12 cellular contexts compared by ENCODE assay signal in genomic region chr7:140638311-140638791, GRCh38. TPM values are rescaled to one million over a fixed set of nuclear protein-coding genes. Genes with fewer than 3 reads are reported as not detected.
A peak's percentile ranks its signal among the peaks of the same experiment; 100 is the strongest.
DNase-seq lines count a peak whose midpoint lies in the region; ATAC-seq and TF ChIP-seq lines count a peak whose summit lies in the region.
"Had no signal": no experiment of that assay in that cellular context is flagged by ENCODE, and none has a peak within 500 bp of the region (broad histone marks: within the 10 kb centered on the region; RNA-seq: fewer than 3 reads in every experiment).

No MANE protein-coding gene starts in this region.

- peaks cover 40% of the 10 kb centered on the region for H3K79me2 ChIP-seq in neural progenitor cell (ENCODE audit: low read depth)

- H3K4me1 Mint-ChIP-seq in neural progenitor cell, result peaks cover 50% of the 10 kb centered on the region

- H3K9ac ChIP-seq in neural progenitor cell, result no peak overlapping the region

- H3K27ac ChIP-seq in SJSA1, result peak overlapping the region; percentile 86
- no peak overlapping the region for H3K27ac ChIP-seq in neural progenitor cell

- H3K36me3 Mint-ChIP-seq in neural progenitor cell, result peaks cover 6% of the 10 kb centered on the region

- H3K4me2 ChIP-seq in neural progenitor cell, result peak overlapping the region; percentile 35

- H3K9me3 ChIP-seq in SJSA1 (replicated peaks) (no peaks in the 10 kb centered on the region), neural progenitor cell (ENCODE audit: low read depth) (no peaks in the 10 kb centered on the region)

- peaks cover 9% of the 10 kb centered on the region for H3K27me3 Mint-ChIP-seq in neural progenitor cell (ENCODE audit: insufficient read depth, low read depth)

- H3K9me3 Mint-ChIP-seq in neural progenitor cell, result peaks cover 2% of the 10 kb centered on the region

- peaks cover 46% of the 10 kb centered on the region for H4K20me1 ChIP-seq in neural progenitor cell (ENCODE audit: low read depth)

- H3K4me1 ChIP-seq in SJSA1 (replicated peaks), result peaks cover 40% of the 10 kb centered on the region
- peaks cover 21% of the 10 kb centered on the region for H3K4me1 ChIP-seq in neural progenitor cell

- no peak overlapping the region for H2AFZ ChIP-seq in neural progenitor cell (replicated peaks)

- H3K27me3 ChIP-seq in SJSA1 (replicated peaks), result no peaks in the 10 kb centered on the region
- H3K27me3 ChIP-seq in neural progenitor cell, result peaks cover 19% of the 10 kb centered on the region

- no peak overlapping the region for H3K27ac Mint-ChIP-seq in neural progenitor cell
- H3K27ac Mint-ChIP-seq: naive thymus-derived CD8-positive, alpha-beta T cell had no signal

- H3K4me3 Mint-ChIP-seq in neural progenitor cell, result peak overlapping the region; percentile 100

- ATAC-seq in HG02763 (IDR thresholded peaks at IDR 0.05; ENCODE audit: unreplicated experiment), result no peak
- no peak for ATAC-seq in GM19467 (IDR thresholded peaks at IDR 0.05; ENCODE audit: unreplicated experiment)
- ATAC-seq: naive thymus-derived CD8-positive, alpha-beta T cell had no signal

- H3F3A ChIP-seq in neural progenitor cell (ENCODE audit: low read depth), result peaks cover 36% of the 10 kb centered on the region

- TF ChIP-seq CTCF in AG09319 (IDR thresholded peaks at IDR 0.05; ENCODE audit: low read depth, low read length), result peak; percentile 65
- peak; percentile 36 for TF ChIP-seq CTCF in fibroblast of villous mesenchyme (IDR thresholded peaks at IDR 0.05; ENCODE audit: insufficient read depth, low read depth, low read length)
- TF ChIP-seq CTCF in neural progenitor cell (IDR thresholded peaks at IDR 0.05), result peak; percentile 33

- H3K36me3 ChIP-seq in SJSA1 (peaks cover 4% of the 10 kb centered on the region; the same call in 1 of the 2 replicates), neural progenitor cell (no peaks in the 10 kb centered on the region)

- DNase-seq in AG09319 (ENCODE audit: extremely low read depth, low read depth) (peak; percentile 75), SJSA1 (ENCODE audit: low read depth in 1 of 2, low spot score in 2 of 2) (peak; percentile 79 to 81), fibroblast of villous mesenchyme (ENCODE audit: low read depth) (peak; percentile 91), neural progenitor cell (ENCODE audit: low spot score) (peak; percentile 63), NCI-H187 (lab: John Stamatoyannopoulos, UW) (no peak)
- DNase-seq in activated naive CD4-positive, alpha-beta T cell treated with Interleukin-2 at 50 U/mL for 16 hours, result no peak
- DNase-seq: effector memory CD4-positive, alpha-beta T cell; MV-4-11; naive thymus-derived CD8-positive, alpha-beta T cell; RPMI8226 had no signal

- H3K4me3 ChIP-seq in SJSA1, result no peak overlapping the region
- H3K4me3 ChIP-seq in fibroblast of villous mesenchyme (ENCODE audit: low read depth, low read length), result peak overlapping the region; percentile 18
- no peak overlapping the region for H3K4me3 ChIP-seq in neural progenitor cell

RNA-seq across cellular contexts. Expression of gene DENND2A, which starts 2.3 kb away (rescaled TPM):
- total RNA-seq in SJSA1 (2014; rRNA removed; shearing (Covaris generic)), result 10.2 and 30.0 TPM in 2 replicates
- total RNA-seq in fibroblast of villous mesenchyme (25.5 and 26.7 TPM in 2 replicates), neural progenitor cell (ENCODE audit: low replicate concordance) (23.7 and 27.0 TPM in 2 replicates)

RNA-seq across cellular contexts. Expression of gene ADCK2, which starts 34.4 kb away (rescaled TPM):
- 9.6 and 13.6 TPM in 2 replicates for total RNA-seq in SJSA1 (2014; rRNA removed; shearing (Covaris generic))
- total RNA-seq in fibroblast of villous mesenchyme, result 12.9 and 20.3 TPM in 2 replicates
- 7.8 and 12.3 TPM in 2 replicates for total RNA-seq in neural progenitor cell (ENCODE audit: low replicate concordance)

RNA-seq across cellular contexts. Expression of gene NDUFB2, which starts 58.2 kb away (rescaled TPM):
- total RNA-seq in SJSA1 (2014; rRNA removed; shearing (Covaris generic)), result 523 and 538 TPM in 2 replicates
- 71.8 and 91.1 TPM in 2 replicates for total RNA-seq in fibroblast of villous mesenchyme
- 241 and 310 TPM in 2 replicates for total RNA-seq in neural progenitor cell (ENCODE audit: low replicate concordance)

Comparison
In these comparisons a context has a peak if more than half of its experiments do, and no peak if none do; other contexts are left out.
1. DNase-seq: peak in AG09319 (single experiment), SJSA1 (2 of 2), fibroblast of villous mesenchyme (single experiment) and neural progenitor cell (single experiment); none in activated naive CD4-positive, alpha-beta T cell treated with Interleukin-2 at 50 U/mL for 16 hours (single experiment) and NCI-H187 (0 of 2).
2. Peak in every context shown above with its lines, with median percentiles within 50 percentile points of each other: CTCF ChIP-seq.